Comparison of ENCODE assay signal across 8 cellular contexts in genomic region chr4:88093874-88094273, GRCh38.
"Had no signal": no experiment of that assay in that cellular context is flagged by ENCODE, and none has a peak within 500 bp of the region (broad histone marks: within the 10 kb centered on the region; RNA-seq: fewer than 3 reads in every experiment).

No MANE protein-coding gene starts in this region.

- H3K27ac Mint-ChIP-seq: IgD-negative memory B cell had no signal

- H3K36me3 Mint-ChIP-seq: IgD-negative memory B cell had no signal

- DNase-seq: IMR-90, KBM-7, KG1 had no signal

- H3K4me1 Mint-ChIP-seq: IgD-negative memory B cell had no signal

- ATAC-seq: K562 had no signal

- H3K4me3 Mint-ChIP-seq: IgD-negative memory B cell had no signal

- FAIRE-seq: HTR-8/SVneo, K562 had no signal

- H3K27ac ChIP-seq: HL-60, KMS-11 had no signal

- H3K4me2 ChIP-seq: KMS-11 had no signal

- H3K9me3 Mint-ChIP-seq: IgD-negative memory B cell had no signal

- H3K9ac ChIP-seq: KMS-11 had no signal

- H3K4me3 ChIP-seq: K562 had no signal
